Comparison of ENCODE assay signal across 1 cellular context in the genomic region with DNA sequence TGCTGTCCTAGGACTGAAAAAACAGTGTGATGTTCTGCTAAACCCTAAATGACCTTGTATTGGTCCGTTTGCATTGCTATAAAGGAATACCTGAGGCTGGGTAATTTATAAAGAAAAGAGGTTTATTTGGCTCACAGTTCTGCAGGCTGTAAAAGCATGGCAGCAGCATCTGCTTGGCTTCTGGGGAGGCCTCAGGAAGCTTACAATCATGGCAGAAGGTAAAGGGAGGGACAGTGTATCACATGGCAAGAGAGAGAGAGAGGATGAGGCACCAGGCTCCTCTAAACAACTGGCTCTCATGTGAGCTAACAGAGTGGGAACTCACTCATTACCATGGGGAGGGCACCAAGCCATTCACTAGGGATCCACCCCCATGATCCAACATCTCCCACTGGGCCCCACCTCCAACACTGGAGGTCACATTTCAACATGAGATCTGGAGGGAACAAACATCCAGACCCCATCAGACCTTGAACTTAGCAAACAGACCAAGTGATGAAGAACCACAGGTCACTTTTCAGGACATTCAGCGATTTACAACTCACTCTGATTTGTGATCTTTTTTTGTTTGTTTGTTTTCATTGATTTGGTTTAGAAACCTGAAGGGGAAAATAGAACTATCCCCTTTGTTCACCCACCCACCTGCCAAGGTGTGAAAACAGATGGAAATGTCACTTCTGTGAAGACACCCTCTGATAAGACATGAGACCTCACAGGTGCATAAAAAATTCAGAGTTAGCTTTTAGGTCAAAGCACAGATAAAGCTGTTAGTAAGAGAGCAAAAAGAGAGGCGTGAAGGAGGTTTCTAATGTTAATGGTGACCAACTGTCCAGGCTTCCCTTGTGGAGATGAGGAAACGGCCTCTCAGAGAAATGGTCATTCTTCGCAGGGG.
TF ChIP-seq lines count a peak whose summit lies in the region.

No MANE protein-coding gene starts in this region.

TF ChIP-seq in HepG2, 621 proteins besides CTCF, POLR2A, EP300 and RAD21 (continued from another document and continues in another):
- TF ChIP-seq, protein P1, sequence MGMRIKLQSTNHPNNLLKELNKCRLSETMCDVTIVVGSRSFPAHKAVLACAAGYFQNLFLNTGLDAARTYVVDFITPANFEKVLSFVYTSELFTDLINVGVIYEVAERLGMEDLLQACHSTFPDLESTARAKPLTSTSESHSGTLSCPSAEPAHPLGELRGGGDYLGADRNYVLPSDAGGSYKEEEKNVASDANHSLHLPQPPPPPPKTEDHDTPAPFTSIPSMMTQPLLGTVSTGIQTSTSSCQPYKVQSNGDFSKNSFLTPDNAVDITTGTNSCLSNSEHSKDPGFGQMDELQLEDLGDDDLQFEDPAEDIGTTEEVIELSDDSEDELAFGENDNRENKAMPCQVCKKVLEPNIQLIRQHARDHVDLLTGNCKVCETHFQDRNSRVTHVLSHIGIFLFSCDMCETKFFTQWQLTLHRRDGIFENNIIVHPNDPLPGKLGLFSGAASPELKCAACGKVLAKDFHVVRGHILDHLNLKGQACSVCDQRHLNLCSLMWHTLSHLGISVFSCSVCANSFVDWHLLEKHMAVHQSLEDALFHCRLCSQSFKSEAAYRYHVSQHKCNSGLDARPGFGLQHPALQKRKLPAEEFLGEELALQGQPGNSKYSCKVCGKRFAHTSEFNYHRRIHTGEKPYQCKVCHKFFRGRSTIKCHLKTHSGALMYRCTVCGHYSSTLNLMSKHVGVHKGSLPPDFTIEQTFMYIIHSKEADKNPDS (CRISPR knock-in tag; IDR thresholded peaks at IDR 0.05) = no peak
- no peak for TF ChIP-seq SAFB2 (CRISPR knock-in tag; IDR thresholded peaks at IDR 0.05; ENCODE audit: borderline replicate concordance, low read depth)
- no peak for TF ChIP-seq TP53 (CRISPR knock-in tag; conservative IDR thresholded peaks at IDR 0.05)
- TF ChIP-seq, protein P2, sequence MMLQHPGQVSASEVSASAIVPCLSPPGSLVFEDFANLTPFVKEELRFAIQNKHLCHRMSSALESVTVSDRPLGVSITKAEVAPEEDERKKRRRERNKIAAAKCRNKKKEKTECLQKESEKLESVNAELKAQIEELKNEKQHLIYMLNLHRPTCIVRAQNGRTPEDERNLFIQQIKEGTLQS (CRISPR knock-in tag; IDR thresholded peaks at IDR 0.05) = no peak
- peak; percentile 23; the same call in 1 of the 2 replicates for TF ChIP-seq ZNF652 (CRISPR knock-in tag; IDR thresholded peaks at IDR 0.05; ENCODE audit: borderline replicate concordance, low read depth)
- no peak for TF ChIP-seq KDM5A (IDR thresholded peaks at IDR 0.05; ENCODE audit: borderline replicate concordance, low read length)
- TF ChIP-seq, protein P3, sequence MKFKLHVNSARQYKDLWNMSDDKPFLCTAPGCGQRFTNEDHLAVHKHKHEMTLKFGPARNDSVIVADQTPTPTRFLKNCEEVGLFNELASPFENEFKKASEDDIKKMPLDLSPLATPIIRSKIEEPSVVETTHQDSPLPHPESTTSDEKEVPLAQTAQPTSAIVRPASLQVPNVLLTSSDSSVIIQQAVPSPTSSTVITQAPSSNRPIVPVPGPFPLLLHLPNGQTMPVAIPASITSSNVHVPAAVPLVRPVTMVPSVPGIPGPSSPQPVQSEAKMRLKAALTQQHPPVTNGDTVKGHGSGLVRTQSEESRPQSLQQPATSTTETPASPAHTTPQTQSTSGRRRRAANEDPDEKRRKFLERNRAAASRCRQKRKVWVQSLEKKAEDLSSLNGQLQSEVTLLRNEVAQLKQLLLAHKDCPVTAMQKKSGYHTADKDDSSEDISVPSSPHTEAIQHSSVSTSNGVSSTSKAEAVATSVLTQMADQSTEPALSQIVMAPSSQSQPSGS (CRISPR knock-in tag; IDR thresholded peaks at IDR 0.05) = peak; percentile 42; the same call in 1 of the 2 replicates
- TF ChIP-seq HNF4G (IDR thresholded peaks at IDR 0.05; ENCODE audit: borderline replicate concordance, low read depth, low read length) = peak; percentile 78
- peak; percentile 44; the same call in 1 of the 2 replicates for TF ChIP-seq HNF4G (CRISPR knock-in tag; IDR thresholded peaks at IDR 0.05; ENCODE audit: borderline replicate concordance, low read depth)
- no peak for TF ChIP-seq ARID2 (CRISPR knock-in tag; IDR thresholded peaks at IDR 0.05; ENCODE audit: borderline replicate concordance)
- peak; percentile 62; the same call in 1 of the 2 replicates for TF ChIP-seq ETV5 (CRISPR knock-in tag; IDR thresholded peaks at IDR 0.05; ENCODE audit: borderline replicate concordance)
- no peak for TF ChIP-seq NFRKB (IDR thresholded peaks at IDR 0.05)
- TF ChIP-seq BCL6 (CRISPR knock-in tag; IDR thresholded peaks at IDR 0.05) = peak; percentile 84
- no peak for TF ChIP-seq SNRNP70 (IDR thresholded peaks at IDR 0.05; ENCODE audit: low read depth, low read length)
- TF ChIP-seq ZNF235 (CRISPR knock-in tag; IDR thresholded peaks at IDR 0.05; ENCODE audit: borderline replicate concordance) = no peak
- TF ChIP-seq ZNF10 (CRISPR knock-in tag; IDR thresholded peaks at IDR 0.05; ENCODE audit: borderline replicate concordance, low read depth) = no peak
- TF ChIP-seq, protein P4, sequence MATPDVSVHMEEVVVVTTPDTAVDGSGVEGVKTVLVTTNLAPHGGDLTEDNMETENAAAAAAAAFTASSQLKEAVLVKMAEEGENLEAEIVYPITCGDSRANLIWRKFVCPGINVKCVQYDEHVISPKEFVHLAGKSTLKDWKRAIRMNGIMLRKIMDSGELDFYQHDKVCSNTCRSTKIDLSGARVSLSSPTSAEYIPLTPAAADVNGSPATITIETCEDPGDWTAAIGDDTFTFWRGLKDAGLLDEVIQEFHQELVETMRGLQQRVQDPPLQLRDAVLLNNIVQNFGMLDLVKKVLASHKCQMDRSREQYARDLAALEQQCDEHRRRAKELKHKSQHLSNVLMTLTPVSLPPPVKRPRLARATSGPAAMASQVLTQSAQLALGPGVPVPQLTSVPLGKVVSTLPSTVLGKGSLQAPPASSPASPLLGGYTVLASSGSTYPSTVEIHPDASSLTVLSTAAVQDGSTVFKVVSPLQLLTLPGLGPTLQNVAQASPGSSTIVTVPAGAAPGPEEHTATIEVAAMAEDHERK (CRISPR knock-in tag; IDR thresholded peaks at IDR 0.05; ENCODE audit: low read depth) = no peak
- peak; percentile 56; the same call in 1 of the 2 replicates for TF ChIP-seq MIXL1 (CRISPR knock-in tag; IDR thresholded peaks at IDR 0.05)
- no peak; the same call in 1 of the 2 replicates for TF ChIP-seq CHD4 (IDR thresholded peaks at IDR 0.05; ENCODE audit: borderline replicate concordance, low read length)
- no peak for TF ChIP-seq REXO4 (CRISPR knock-in tag; IDR thresholded peaks at IDR 0.05; ENCODE audit: borderline replicate concordance)
- no peak for TF ChIP-seq ZNF224 (CRISPR knock-in tag; IDR thresholded peaks at IDR 0.05)
- TF ChIP-seq, protein P5, sequence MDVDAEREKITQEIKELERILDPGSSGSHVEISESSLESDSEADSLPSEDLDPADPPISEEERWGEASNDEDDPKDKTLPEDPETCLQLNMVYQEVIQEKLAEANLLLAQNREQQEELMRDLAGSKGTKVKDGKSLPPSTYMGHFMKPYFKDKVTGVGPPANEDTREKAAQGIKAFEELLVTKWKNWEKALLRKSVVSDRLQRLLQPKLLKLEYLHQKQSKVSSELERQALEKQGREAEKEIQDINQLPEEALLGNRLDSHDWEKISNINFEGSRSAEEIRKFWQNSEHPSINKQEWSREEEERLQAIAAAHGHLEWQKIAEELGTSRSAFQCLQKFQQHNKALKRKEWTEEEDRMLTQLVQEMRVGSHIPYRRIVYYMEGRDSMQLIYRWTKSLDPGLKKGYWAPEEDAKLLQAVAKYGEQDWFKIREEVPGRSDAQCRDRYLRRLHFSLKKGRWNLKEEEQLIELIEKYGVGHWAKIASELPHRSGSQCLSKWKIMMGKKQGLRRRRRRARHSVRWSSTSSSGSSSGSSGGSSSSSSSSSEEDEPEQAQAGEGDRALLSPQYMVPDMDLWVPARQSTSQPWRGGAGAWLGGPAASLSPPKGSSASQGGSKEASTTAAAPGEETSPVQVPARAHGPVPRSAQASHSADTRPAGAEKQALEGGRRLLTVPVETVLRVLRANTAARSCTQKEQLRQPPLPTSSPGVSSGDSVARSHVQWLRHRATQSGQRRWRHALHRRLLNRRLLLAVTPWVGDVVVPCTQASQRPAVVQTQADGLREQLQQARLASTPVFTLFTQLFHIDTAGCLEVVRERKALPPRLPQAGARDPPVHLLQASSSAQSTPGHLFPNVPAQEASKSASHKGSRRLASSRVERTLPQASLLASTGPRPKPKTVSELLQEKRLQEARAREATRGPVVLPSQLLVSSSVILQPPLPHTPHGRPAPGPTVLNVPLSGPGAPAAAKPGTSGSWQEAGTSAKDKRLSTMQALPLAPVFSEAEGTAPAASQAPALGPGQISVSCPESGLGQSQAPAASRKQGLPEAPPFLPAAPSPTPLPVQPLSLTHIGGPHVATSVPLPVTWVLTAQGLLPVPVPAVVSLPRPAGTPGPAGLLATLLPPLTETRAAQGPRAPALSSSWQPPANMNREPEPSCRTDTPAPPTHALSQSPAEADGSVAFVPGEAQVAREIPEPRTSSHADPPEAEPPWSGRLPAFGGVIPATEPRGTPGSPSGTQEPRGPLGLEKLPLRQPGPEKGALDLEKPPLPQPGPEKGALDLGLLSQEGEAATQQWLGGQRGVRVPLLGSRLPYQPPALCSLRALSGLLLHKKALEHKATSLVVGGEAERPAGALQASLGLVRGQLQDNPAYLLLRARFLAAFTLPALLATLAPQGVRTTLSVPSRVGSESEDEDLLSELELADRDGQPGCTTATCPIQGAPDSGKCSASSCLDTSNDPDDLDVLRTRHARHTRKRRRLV (CRISPR knock-in tag; IDR thresholded peaks at IDR 0.05) = no peak
- peak; percentile 48; the same call in 1 of the 2 replicates for TF ChIP-seq KDM3A (CRISPR knock-in tag; IDR thresholded peaks at IDR 0.05; ENCODE audit: low read depth)
- 0 out of 2 replicates have a peak, but pooled peaks have one; percentile 14 for TF ChIP-seq KMT2B (CRISPR knock-in tag; IDR thresholded peaks at IDR 0.05)
- no peak for TF ChIP-seq SMARCE1 (IDR thresholded peaks at IDR 0.05; ENCODE audit: borderline replicate concordance)
- TF ChIP-seq ATAD3A (CRISPR knock-in tag; IDR thresholded peaks at IDR 0.05) = no peak
- TF ChIP-seq BHLHE40 (IDR thresholded peaks at IDR 0.05; ENCODE audit: low read length) = peak; percentile 34; the same call in 1 of the 2 replicates
- TF ChIP-seq ZNF441 (CRISPR knock-in tag; IDR thresholded peaks at IDR 0.05; ENCODE audit: borderline replicate concordance) = peak; percentile 54; the same call in 1 of the 2 replicates
- TF ChIP-seq HOXA9 (CRISPR knock-in tag; IDR thresholded peaks at IDR 0.05; ENCODE audit: borderline replicate concordance) = no peak
- peak; percentile 99; the same call in 1 of the 2 replicates for TF ChIP-seq ZNF766 (CRISPR knock-in tag; IDR thresholded peaks at IDR 0.05; ENCODE audit: borderline replicate concordance)
- TF ChIP-seq TSC22D2 (CRISPR knock-in tag; IDR thresholded peaks at IDR 0.05; ENCODE audit: borderline replicate concordance) = no peak
- TF ChIP-seq, protein P6, sequence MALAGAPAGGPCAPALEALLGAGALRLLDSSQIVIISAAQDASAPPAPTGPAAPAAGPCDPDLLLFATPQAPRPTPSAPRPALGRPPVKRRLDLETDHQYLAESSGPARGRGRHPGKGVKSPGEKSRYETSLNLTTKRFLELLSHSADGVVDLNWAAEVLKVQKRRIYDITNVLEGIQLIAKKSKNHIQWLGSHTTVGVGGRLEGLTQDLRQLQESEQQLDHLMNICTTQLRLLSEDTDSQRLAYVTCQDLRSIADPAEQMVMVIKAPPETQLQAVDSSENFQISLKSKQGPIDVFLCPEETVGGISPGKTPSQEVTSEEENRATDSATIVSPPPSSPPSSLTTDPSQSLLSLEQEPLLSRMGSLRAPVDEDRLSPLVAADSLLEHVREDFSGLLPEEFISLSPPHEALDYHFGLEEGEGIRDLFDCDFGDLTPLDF (CRISPR knock-in tag; IDR thresholded peaks at IDR 0.05) = no peak
- no peak for TF ChIP-seq KLF15 (CRISPR knock-in tag; IDR thresholded peaks at IDR 0.05; ENCODE audit: borderline replicate concordance)
- peak; percentile 87; the same call in 1 of the 2 replicates for TF ChIP-seq ZNF670 (CRISPR knock-in tag; IDR thresholded peaks at IDR 0.05; ENCODE audit: borderline replicate concordance)
- 0 out of 2 replicates have a peak, but pooled peaks have one; percentile 55 for TF ChIP-seq SOX13 (IDR thresholded peaks at IDR 0.05)
- TF ChIP-seq SOX13 (CRISPR knock-in tag; conservative IDR thresholded peaks at IDR 0.05 in 1 of 2, IDR thresholded peaks at IDR 0.05 in 1 of 2) = peak in 1 of 2 experiments; percentile 87; a peak in 2 of 4 replicates
- no peak for TF ChIP-seq GLI4 (CRISPR knock-in tag; IDR thresholded peaks at IDR 0.05; ENCODE audit: borderline replicate concordance)
- TF ChIP-seq GPN1 (CRISPR knock-in tag; IDR thresholded peaks at IDR 0.05; ENCODE audit: borderline replicate concordance) = no peak
- no peak for TF ChIP-seq TAF15 (IDR thresholded peaks at IDR 0.05; ENCODE audit: low read depth, low read length, poor library complexity, severe bottlenecking)
- peak; percentile 100 for TF ChIP-seq ZNF776 (CRISPR knock-in tag; IDR thresholded peaks at IDR 0.05)
- TF ChIP-seq MTF2 (CRISPR knock-in tag; IDR thresholded peaks at IDR 0.05; ENCODE audit: borderline replicate concordance) = no peak
- TF ChIP-seq PHF21A (CRISPR knock-in tag; IDR thresholded peaks at IDR 0.05) = peak; percentile 65; the same call in 1 of the 2 replicates
- TF ChIP-seq TMF1 (CRISPR knock-in tag; IDR thresholded peaks at IDR 0.05; ENCODE audit: low read depth) = no peak
- TF ChIP-seq MEF2D (CRISPR knock-in tag; IDR thresholded peaks at IDR 0.05) = peak; percentile 69; the same call in 1 of the 2 replicates
- TF ChIP-seq, protein P7, sequence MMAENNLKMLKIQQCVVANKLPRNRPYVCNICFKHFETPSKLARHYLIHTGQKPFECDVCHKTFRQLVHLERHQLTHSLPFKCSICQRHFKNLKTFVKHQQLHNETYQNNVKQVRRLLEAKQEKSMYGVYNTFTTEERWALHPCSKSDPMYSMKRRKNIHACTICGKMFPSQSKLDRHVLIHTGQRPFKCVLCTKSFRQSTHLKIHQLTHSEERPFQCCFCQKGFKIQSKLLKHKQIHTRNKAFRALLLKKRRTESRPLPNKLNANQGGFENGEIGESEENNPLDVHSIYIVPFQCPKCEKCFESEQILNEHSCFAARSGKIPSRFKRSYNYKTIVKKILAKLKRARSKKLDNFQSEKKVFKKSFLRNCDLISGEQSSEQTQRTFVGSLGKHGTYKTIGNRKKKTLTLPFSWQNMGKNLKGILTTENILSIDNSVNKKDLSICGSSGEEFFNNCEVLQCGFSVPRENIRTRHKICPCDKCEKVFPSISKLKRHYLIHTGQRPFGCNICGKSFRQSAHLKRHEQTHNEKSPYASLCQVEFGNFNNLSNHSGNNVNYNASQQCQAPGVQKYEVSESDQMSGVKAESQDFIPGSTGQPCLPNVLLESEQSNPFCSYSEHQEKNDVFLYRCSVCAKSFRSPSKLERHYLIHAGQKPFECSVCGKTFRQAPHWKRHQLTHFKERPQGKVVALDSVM (CRISPR knock-in tag; IDR thresholded peaks at IDR 0.05) = no peak
